ENCODE assay signal across 13 cellular contexts in the genomic region with DNA sequence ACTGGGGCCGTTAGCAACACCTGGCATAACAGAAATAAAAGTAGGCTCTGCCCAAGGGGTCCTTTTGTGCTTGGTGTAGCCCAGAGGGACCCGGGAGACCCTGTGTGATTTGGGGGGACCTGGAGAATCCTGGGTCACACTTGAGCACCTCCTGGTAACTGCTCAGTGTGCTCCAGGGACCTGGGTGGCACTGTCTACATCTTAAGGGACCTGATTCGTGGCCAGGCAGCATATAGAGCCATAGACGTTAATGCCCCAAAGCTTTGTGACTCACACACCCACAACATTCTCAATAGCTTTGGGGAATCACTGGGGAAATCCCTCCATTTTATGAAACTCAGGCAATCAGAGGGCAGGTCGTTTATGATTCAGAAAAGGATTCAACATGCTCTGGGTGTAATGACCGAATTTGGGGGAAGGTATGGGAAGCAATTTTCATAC. TPM values are rescaled to one million over a fixed set of nuclear protein-coding genes. Genes with fewer than 3 reads are reported as not detected.
DNase-seq lines count a peak whose midpoint lies in the region; ATAC-seq, FAIRE-seq and TF ChIP-seq lines count a peak whose summit lies in the region.
"Had no signal": no experiment of that assay in that cellular context is flagged by ENCODE, and none has a peak within 500 bp of the region (broad histone marks: within the 10 kb centered on the region; RNA-seq: fewer than 3 reads in every experiment).

No MANE protein-coding gene starts in this region.

- 18% methylated on average over 6 of the region's 6 CpGs; no CpG with 5 or more reads in 1 of the 2 experiments for WGBS in H1 (ENCODE audit: extremely low coverage in 1 of 2, insufficient coverage in 1 of 2, insufficient read length in 1 of 2, insufficient replicate concordance in 2 of 2, low coverage in 1 of 2, low lambda C conversion rate in 2 of 2, missing lambda C conversion rate in 1 of 2), 2 experiments
- WGBS in adrenal gland, 4 donors, result 14 to 25% (median 17%) methylated on average over 6 of the region's 6 CpGs

- no peak for TF ChIP-seq CTCF in GM20000 (IDR thresholded peaks at IDR 0.05; ENCODE audit: extremely low read depth, missing control alignments)
- no peak for TF ChIP-seq CTCF in RWPE1 (conservative IDR thresholded peaks at IDR 0.05; ENCODE audit: low read depth)
- no peak for TF ChIP-seq CTCF in H1 (IDR thresholded peaks at IDR 0.05; ENCODE audit: control extremely low read depth in 1 of 3, insufficient read depth in 1 of 3, low read depth in 1 of 3, low read length in 3 of 3)
- TF ChIP-seq CTCF in adrenal gland (IDR thresholded peaks at IDR 0.05), result no peak

- H2AK5ac ChIP-seq in H1 (ENCODE audit: low read depth, low read length), result no peak overlapping the region

- no peak overlapping the region for H4K5ac ChIP-seq in H1 (ENCODE audit: insufficient read length, low read depth, low read length)

- H3K4ac ChIP-seq in H1 (replicated peaks; ENCODE audit: insufficient read length, low read depth, low read length), result no peak overlapping the region

- H4K20me1 ChIP-seq in H1 (replicated peaks in 1 of 2; ENCODE audit: control insufficient read depth in 1 of 2, insufficient read depth in 2 of 2, low read length in 2 of 2), result peaks cover 10 to 18% of the 10 kb centered on the region in 2 experiments

- no peak overlapping the region for H4K8ac ChIP-seq in H1 (ENCODE audit: extremely low read depth, insufficient read depth, low read length)

- H2BK120ac ChIP-seq in H1 (replicated peaks; ENCODE audit: low read depth, low read length), result no peak overlapping the region

- no peak overlapping the region for H4K91ac ChIP-seq in H1 (replicated peaks; ENCODE audit: insufficient read length, low read length)

- H3K18ac ChIP-seq in H1 (ENCODE audit: extremely low read depth, low read length), result no peak overlapping the region

- TF ChIP-seq POLR2A in H1 (IDR thresholded peaks at IDR 0.05; ENCODE audit: control extremely low read depth in 1 of 2, low read depth in 2 of 2, low read length in 2 of 2) (no peak), adrenal gland (IDR thresholded peaks at IDR 0.05) (no peak)

- H3K27me3 ChIP-seq in H1 (replicated peaks in 1 of 4; ENCODE audit: control insufficient read depth in 3 of 4, extremely low read depth in 1 of 4, insufficient read depth in 3 of 4, low read length in 3 of 4) (peaks cover 95 to 100% (median 98%) of the 10 kb centered on the region in 4 experiments), adrenal gland (peaks cover 63% of the 10 kb centered on the region)

- no peak overlapping the region for H2AFZ ChIP-seq in H1 (ENCODE audit: low read length)

- DNase-seq in GM20000 (ENCODE audit: low spot score) (peak; percentile 83), RWPE1 (ENCODE audit: low spot score) (peak; percentile 49), H1 (ENCODE audit: low read depth in 1 of 2, low spot score in 2 of 2) (no peak), UCSD-AML1 (lab: John Stamatoyannopoulos, UW; ENCODE audit: unreplicated experiment) (no peak), adrenal gland (no peak)
- peak; percentile 43 to 66 for DNase-seq in stimulated activated CD4-positive, alpha-beta T cell treated with anti-CD3 and anti-CD28 coated beads, Interleukin-2, amount 100 ng/mL, for 24 hours
- DNase-seq: NCI-H2029 had no signal

- no peak overlapping the region for H2BK20ac ChIP-seq in H1 (ENCODE audit: low read length)

- no peak overlapping the region for H3K4me2 ChIP-seq in H1 (ENCODE audit: insufficient read depth in 1 of 2, low read depth in 2 of 2, low read length in 2 of 2)

- CTCF ChIA-PET in RWPE1 (lab: Yijun Ruan, JAX) (interaction anchor here (1.0 to 1.5 kb wide), 4 partner anchors 9 to 261 kb away, joined by 3 to 6 read pairs (median 3); no protein-coding TSS in a partner anchor), H1 (lab: Charles Lee; ENCODE audit: partially characterized antibody) (interaction anchor here (1.4 to 12.3 kb wide), 5 partner anchors 9 to 442 kb away, joined by 4 to 170 read pairs (median 8); no protein-coding TSS in a partner anchor)

- H3K9ac ChIP-seq in H1 (replicated peaks in 1 of 4; ENCODE audit: extremely low read depth in 1 of 4, low read depth in 3 of 4, low read length in 3 of 4), result no peak overlapping the region

- H3K23ac ChIP-seq in H1 (ENCODE audit: insufficient read length), result no peak overlapping the region

- no peak overlapping the region for H3K27ac ChIP-seq in RWPE1
- no peak overlapping the region for H3K27ac ChIP-seq in H1 (ENCODE audit: low read depth, low read length)
- no peak overlapping the region for H3K27ac ChIP-seq in adrenal gland
- H3K27ac ChIP-seq: SK-N-MC had no signal

- FAIRE-seq in H1 (lab: Jason Lieb, UNC), result no peak

- TF ChIP-seq RAD21 in H1 (IDR thresholded peaks at IDR 0.05 in 1 of 2, conservative IDR thresholded peaks at IDR 0.05 in 1 of 2; ENCODE audit: low read depth in 2 of 2, low read length in 2 of 2), result no peak

- no peak overlapping the region for H3K14ac ChIP-seq in H1 (ENCODE audit: insufficient read length)

- intact Hi-C loops in adrenal gland (cut with DNase I), result no loop called here

- no peak overlapping the region for H2BK15ac ChIP-seq in H1 (ENCODE audit: low read length)

- no peaks in the 10 kb centered on the region for H3K79me2 ChIP-seq in H1 (ENCODE audit: control insufficient read depth in 1 of 2, insufficient read depth in 2 of 2, low read length in 2 of 2)

- H3K4me3 ChIP-seq in H1 (ENCODE audit: extremely low read depth in 1 of 4, insufficient read depth in 2 of 4, low read depth in 3 of 4, low read length in 4 of 4) (no peak overlapping the region), adrenal gland (no peak overlapping the region)
- H3K4me3 ChIP-seq: SK-N-MC had no signal

- ATAC-seq in GM19397 (IDR thresholded peaks at IDR 0.05; ENCODE audit: unreplicated experiment) (no peak), HG02642 (IDR thresholded peaks at IDR 0.05; ENCODE audit: poor library complexity, unreplicated experiment) (no peak)

- peaks cover 3% of the 10 kb centered on the region; the same call in 1 of the 2 replicates for H3K23me2 ChIP-seq in H1 (ENCODE audit: low read depth, low read length)

- H3K9me3 ChIP-seq in H1 (ENCODE audit: insufficient read depth in 2 of 2, low read depth in 1 of 2, low read length in 1 of 2) (no peaks in the 10 kb centered on the region), adrenal gland (replicated peaks in 1 of 3) (no peaks in the 10 kb centered on the region)

- H3K4me1 ChIP-seq in H1 (replicated peaks in 1 of 4; ENCODE audit: control insufficient read depth in 3 of 4, insufficient read depth in 4 of 4, low read length in 3 of 4), result peaks cover 0 to 12% (median 7%) of the 10 kb centered on the region in 4 experiments; a peak in 6 of 7 replicates
- H3K4me1 ChIP-seq in adrenal gland (replicated peaks in 1 of 2), result no peaks in the 10 kb centered on the region

- peaks cover 0 to 3% (median 0%) of the 10 kb centered on the region in 4 experiments; a peak in 1 of 8 replicates for H3K36me3 ChIP-seq in H1 (ENCODE audit: control insufficient read depth in 2 of 4, insufficient read depth in 4 of 4, low read length in 3 of 4)
- H3K36me3 ChIP-seq in adrenal gland (replicated peaks in 1 of 2), result no peaks in the 10 kb centered on the region

- no peak overlapping the region for H2BK12ac ChIP-seq in H1 (ENCODE audit: low read depth, low read length)

- H3K56ac ChIP-seq in H1 (replicated peaks; ENCODE audit: insufficient read length, low read depth, low read length), result no peak overlapping the region

- TF ChIP-seq EP300 in H1 (IDR thresholded peaks at IDR 0.05; ENCODE audit: borderline replicate concordance in 1 of 2, low read depth in 2 of 2, low read length in 2 of 2), result no peak

- no peak overlapping the region for H2BK5ac ChIP-seq in H1 (ENCODE audit: low read depth, low read length)

- POLR2A ChIA-PET in RWPE1 (lab: Yijun Ruan, JAX; ENCODE audit: low non-redundant PET), result interaction anchor here (0.5 kb wide), 1 partner anchor 67 kb away, joined by 3 read pairs; no protein-coding TSS in a partner anchor
- POLR2A ChIA-PET in H1 (lab: Charles Lee; ENCODE audit: partially characterized antibody), result no interaction called here

- H3K79me1 ChIP-seq in H1 (ENCODE audit: low read depth, low read length), result no peaks in the 10 kb centered on the region

RNA-seq across cellular contexts. Expression of a gene that starts 3.6 kb away (rescaled TPM):
- 1.3 and 1.5 TPM in 2 replicates for total RNA-seq in H1 (2021; fragmentation: NEBNext Ultra II Directional; extraction: Animal tissue kit (Norgen Biotek cat#: 25700))
- polyA plus RNA-seq in H1 (2011; rRNA removed), result 0.74 and 2.0 TPM in 2 replicates
- polyA plus RNA-seq in H1 (2011; cell fraction: cytosol; rRNA removed), result 1.1 TPM
- 0.37 TPM for polyA plus RNA-seq in H1 (2011; cell fraction: nucleus; rRNA removed)
- 1.6 to 3.2 TPM (median 2.7 TPM) in 4 replicates for polyA plus RNA-seq in H1 (2012, experiment 1 of 2)
- 1.00 TPM for polyA plus RNA-seq in H1 (2012, experiment 2 of 2)
- polyA plus RNA-seq in H1 (2013, experiment 1 of 2), result 2.0 TPM
- 2.6 TPM for polyA plus RNA-seq in H1 (2013, experiment 2 of 2)
- polyA minus RNA-seq in H1 (2011; rRNA and poly(A)+ RNA removed), result 0.20 and 0.57 TPM in 2 replicates
- 0.88 TPM for polyA minus RNA-seq in H1 (2011; cell fraction: cytosol; rRNA and poly(A)+ RNA removed)
- 0.70 TPM for polyA minus RNA-seq in H1 (2011; cell fraction: nucleus; rRNA and poly(A)+ RNA removed)
- total RNA-seq in adrenal gland, result 100 to 1,000 TPM in 4 of 8 donors, 10 to 100 TPM in 4; 41.8 to 340 (median 118) TPM
- polyA plus RNA-seq in adrenal gland, result 100 to 1,000 TPM in 2 of 3 donors, 10 to 100 TPM in 1; 96.5 to 307 (median 102) TPM
- total RNA-seq: G401, mononuclear cell had no signal

RNA-seq across cellular contexts. Expression of a gene that starts 18.2 kb away (rescaled TPM):
- total RNA-seq in H1 (2021; fragmentation: NEBNext Ultra II Directional; extraction: Animal tissue kit (Norgen Biotek cat#: 25700)), result not detected in 2 replicates
- polyA plus RNA-seq in H1 (2011; rRNA removed), result not detected in 2 replicates
- polyA plus RNA-seq in H1 (2011; cell fraction: cytosol; rRNA removed), result not detected
- not detected for polyA plus RNA-seq in H1 (2011; cell fraction: nucleus; rRNA removed)
- polyA plus RNA-seq in H1 (2012, experiment 1 of 2), result not detected in 4 replicates
- polyA plus RNA-seq in H1 (2012, experiment 2 of 2), result not detected
- not detected for polyA plus RNA-seq in H1 (2013, experiment 1 of 2)
- polyA plus RNA-seq in H1 (2013, experiment 2 of 2), result not detected
- not detected in 2 replicates for polyA minus RNA-seq in H1 (2011; rRNA and poly(A)+ RNA removed)
- not detected for polyA minus RNA-seq in H1 (2011; cell fraction: cytosol; rRNA and poly(A)+ RNA removed)
- polyA minus RNA-seq in H1 (2011; cell fraction: nucleus; rRNA and poly(A)+ RNA removed), result not detected
- 1 to 10 TPM in 1 of 8 donors, under 1 TPM in 1, not detected in 6; 0.72 to 2.2 TPM for total RNA-seq in adrenal gland
- 10 to 100 TPM in 2 of 3 donors, not detected in 1; 10.9 to 45.2 TPM for polyA plus RNA-seq in adrenal gland
- total RNA-seq: fibroblast of lung, G401, mononuclear cell had no signal
- polyA plus RNA-seq: fibroblast of lung had no signal

RNA-seq across cellular contexts. Expression of a gene that starts 28.8 kb away (rescaled TPM):
- total RNA-seq in H1 (2021; fragmentation: NEBNext Ultra II Directional; extraction: Animal tissue kit (Norgen Biotek cat#: 25700)), result not detected in 2 replicates
- polyA plus RNA-seq in H1 (2011; rRNA removed) (0.09 and 0.16 TPM in 2 replicates), adrenal gland (1,000 to 10,000 TPM in 1 of 3 donors, 100 to 1,000 TPM in 1, 10 to 100 TPM in 1; 55.2 to 1,253 (median 194) TPM)
- 0.09 TPM for polyA plus RNA-seq in H1 (2011; cell fraction: cytosol; rRNA removed)
- polyA plus RNA-seq in H1 (2011; cell fraction: nucleus; rRNA removed), result 0.11 TPM
- polyA plus RNA-seq in H1 (2012, experiment 1 of 2), result 0.11 TPM in 1 of 4 replicates, not detected in the others
- polyA plus RNA-seq in H1 (2012, experiment 2 of 2), result not detected
- polyA plus RNA-seq in H1 (2013, experiment 1 of 2), result not detected
- polyA plus RNA-seq in H1 (2013, experiment 2 of 2), result not detected
- polyA minus RNA-seq in H1 (2011; rRNA and poly(A)+ RNA removed), result not detected in 2 replicates
- not detected for polyA minus RNA-seq in H1 (2011; cell fraction: cytosol; rRNA and poly(A)+ RNA removed)
- not detected for polyA minus RNA-seq in H1 (2011; cell fraction: nucleus; rRNA and poly(A)+ RNA removed)
- 100 to 1,000 TPM in 3 of 8 donors, 10 to 100 TPM in 1, 1 to 10 TPM in 2, under 1 TPM in 1, not detected in 1; 0.54 to 433 (median 23.6) TPM for total RNA-seq in adrenal gland
- total RNA-seq: G401, mononuclear cell had no signal
- polyA plus RNA-seq: fibroblast of lung had no signal

Comparison
In these comparisons a context has a peak if more than half of its experiments do, and no peak if none do; other contexts are left out.
1. DNase-seq: peak in GM20000 (single experiment), RWPE1 (single experiment) and stimulated activated CD4-positive, alpha-beta T cell treated with anti-CD3 and anti-CD28 coated beads, Interleukin-2, amount 100 ng/mL, for 24 hours (2 of 2); none in H1 (0 of 2), UCSD-AML1 (single experiment) and adrenal gland (0 of 7).
2. RNA of a gene that starts 3.6 kb away (total RNA-seq): 41.8 to 340 TPM in adrenal gland; 1.3 to 1.5 TPM in H1; every median in the first group is over 10 times any median in the second.